9 cellular contexts compared by ENCODE assay signal in the genomic region with DNA sequence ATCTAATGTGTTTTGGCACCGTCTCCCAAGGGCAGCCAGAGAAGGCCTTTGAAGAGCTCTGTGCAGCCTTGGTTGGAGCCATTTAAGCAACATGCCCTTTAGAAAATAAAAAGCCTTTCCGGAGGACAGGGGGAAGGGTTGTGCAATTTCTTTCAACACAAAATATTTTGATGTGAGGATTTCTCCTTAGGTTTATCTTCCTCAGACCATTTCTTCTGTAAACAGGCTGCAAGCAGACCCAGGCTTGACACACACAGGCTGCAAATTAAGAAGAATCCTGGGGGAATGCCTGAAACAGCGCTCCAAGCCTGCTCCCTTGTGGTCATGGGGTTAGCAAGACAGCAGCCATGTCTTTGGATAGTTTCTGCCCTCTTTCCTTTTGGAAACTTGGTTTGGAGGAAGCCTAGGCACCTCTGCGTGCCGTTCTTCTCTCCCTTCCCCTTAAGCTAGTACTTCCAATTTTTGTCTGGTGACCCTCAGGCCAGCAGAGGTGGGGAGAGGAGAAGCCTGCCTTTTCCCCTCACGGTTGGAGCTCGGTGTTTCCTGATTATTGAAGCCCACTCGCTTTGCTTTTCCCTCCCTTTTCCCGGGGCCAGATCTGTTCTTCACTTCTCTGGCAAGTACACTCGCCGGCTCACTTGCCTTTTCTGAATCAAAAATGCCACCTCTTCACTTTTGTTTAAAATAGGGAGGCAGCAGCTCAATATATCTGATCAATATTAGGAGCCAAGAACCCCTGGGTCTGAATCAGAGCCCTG. TPM values are rescaled to one million over a fixed set of nuclear protein-coding genes. Genes with fewer than 3 reads are reported as not detected.
A peak's percentile ranks its signal among the peaks of the same experiment; 100 is the strongest.
DNase-seq lines count a peak whose midpoint lies in the region; ATAC-seq and TF ChIP-seq lines count a peak whose summit lies in the region.
"Had no signal": no experiment of that assay in that cellular context is flagged by ENCODE, and none has a peak within 500 bp of the region (broad histone marks: within the 10 kb centered on the region; RNA-seq: fewer than 3 reads in every experiment).

No MANE protein-coding gene starts in this region.

- H3K9me3 ChIP-seq in adipocyte (ENCODE audit: control insufficient read depth, low read length) (no peaks in the 10 kb centered on the region), tibial nerve (no peaks in the 10 kb centered on the region)

- peak in 3 of 5 experiments; percentile 5 to 27 (median 22) for TF ChIP-seq CTCF in tibial nerve (IDR thresholded peaks at IDR 0.05)

- no peak overlapping the region for H3K4me3 ChIP-seq in adipocyte (ENCODE audit: low read length)
- H3K4me3 ChIP-seq in tibial nerve: no peak overlapping the region
- H3K4me3 ChIP-seq: BLaER1 treated with 17β-estradiol and CSF1 and Interleukin-3, amounts not matched to agents 10 nM and 100 nM had no signal

- 71 to 72% methylated on average over 11 of the region's 11 CpGs for WGBS in tibial nerve, 2 donors

- no peaks in the 10 kb centered on the region for H3K36me3 ChIP-seq in adipocyte (ENCODE audit: control insufficient read depth, insufficient read depth, low read length, severe bottlenecking)
- no peaks in the 10 kb centered on the region for H3K36me3 ChIP-seq in tibial nerve
- H3K36me3 ChIP-seq: BLaER1 treated with 17β-estradiol and CSF1 and Interleukin-3, amounts not matched to agents 10 nM and 100 nM had no signal

- no peak for ATAC-seq in GM21447 (IDR thresholded peaks at IDR 0.05; ENCODE audit: unreplicated experiment)

- no peak for TF ChIP-seq EP300 in tibial nerve (IDR thresholded peaks at IDR 0.05)

- H3K4me1 ChIP-seq in adipocyte (ENCODE audit: control insufficient read depth, insufficient read depth, low read length) (peaks cover 32% of the 10 kb centered on the region), tibial nerve (peaks cover 0 to 29% (median 14%) of the 10 kb centered on the region in 4 donors)

- H3K27ac ChIP-seq in tibial nerve: peak overlapping the region in 2 of 4 donors; percentile 76 to 79

- no peak for TF ChIP-seq POLR2A in tibial nerve (IDR thresholded peaks at IDR 0.05)

- H3K27me3 ChIP-seq in adipocyte (replicated peaks; ENCODE audit: control insufficient read depth, insufficient read depth, low read length) (no peaks in the 10 kb centered on the region), tibial nerve (no peaks in the 10 kb centered on the region)
- H3K27me3 ChIP-seq: BLaER1 treated with 17β-estradiol and CSF1 and Interleukin-3, amounts not matched to agents 10 nM and 100 nM had no signal

- DNase-seq in NCI-H1436 (lab: John Stamatoyannopoulos, UW) (peak; percentile 5), NCI-H1436 treated with DMSO at 0.1 percent for 48 hours (lab: John Stamatoyannopoulos, UW) (no peak), adipocyte (ENCODE audit: low read depth) (peak; percentile 92), iPS-NIHi7 (ENCODE audit: extremely low spot score) (peak; percentile 82), tibial nerve (ENCODE audit: low spot score in 2 of 2) (peak; percentile 23 to 25), NCI-H1930 (lab: John Stamatoyannopoulos, UW) (no peak), DMS153 (lab: John Stamatoyannopoulos, UW) (no peak)

- peak overlapping the region; percentile 74 for H3K9ac ChIP-seq in adipocyte (ENCODE audit: low read length)

RNA-seq across cellular contexts. Expression of gene NOX3, which starts 39.6 kb away (rescaled TPM):
- total RNA-seq in tibial nerve: not detected

Comparison
In these comparisons a context has a peak if more than half of its experiments do, and no peak if none do; other contexts are left out.
1. DNase-seq: peak in NCI-H1436 (single experiment), adipocyte (single experiment), iPS-NIHi7 (single experiment) and tibial nerve (2 of 2); none in NCI-H1436 treated with DMSO at 0.1 percent for 48 hours (single experiment), NCI-H1930 (0 of 2) and DMS153 (single experiment).